In genomic region chr17:61185385-61185784, GRCh38 we compare ENCODE assay signal across 22 cellular contexts.
DNase-seq lines count a peak whose midpoint lies in the region; ATAC-seq and TF ChIP-seq lines count a peak whose summit lies in the region.
"Had no signal": no experiment of that assay in that cellular context is flagged by ENCODE, and none has a peak within 500 bp of the region (broad histone marks: within the 10 kb centered on the region; RNA-seq: fewer than 3 reads in every experiment).

No MANE protein-coding gene starts in this region.

- peak; percentile 52 for DNase-seq in SK-N-DZ (ENCODE audit: low spot score)
- peak; percentile 73 for DNase-seq in foreskin melanocyte
- no peak for DNase-seq in left cardiac atrium
- no peak for DNase-seq in GM10248 (ENCODE audit: extremely low spot score)
- DNase-seq in naive thymus-derived CD4-positive, alpha-beta T cell: no peak
- DNase-seq: 8988T; ACHN; BE2C; C1 segment of cervical spinal cord; CD4-positive, alpha-beta memory T cell; CD4-positive, CD25-positive, alpha-beta regulatory T cell; CD8-positive, alpha-beta memory T cell; COR-L47; DMS 273 treated with DMSO at 0.1 percent for 48 hours; DMS153; DMS53; DMS79; DND-41; EL; GDM1 had no signal

- CTCF ChIA-PET in GM10248 (lab: Yijun Ruan, JAX): interaction anchor here (1.0 kb wide), 1 partner anchor 14 kb away, joined by 3 read pairs; no protein-coding TSS in a partner anchor
- CTCF ChIA-PET in naive thymus-derived CD4-positive, alpha-beta T cell (lab: Charles Lee): no interaction called here

- peaks cover 0 to 10% (median 4%) of the 10 kb centered on the region in 7 donors for H3K4me1 Mint-ChIP-seq in naive thymus-derived CD4-positive, alpha-beta T cell
- H3K4me1 Mint-ChIP-seq: CD8-positive, alpha-beta memory T cell had no signal

- no peak overlapping the region for H3K27ac Mint-ChIP-seq in naive thymus-derived CD4-positive, alpha-beta T cell
- H3K27ac Mint-ChIP-seq: CD14-positive monocyte; CD4-positive, alpha-beta memory T cell; CD4-positive, CD25-positive, alpha-beta regulatory T cell had no signal

- ATAC-seq in left cardiac atrium: no peak
- ATAC-seq in naive thymus-derived CD4-positive, alpha-beta T cell: no peak

- H3K27me3 Mint-ChIP-seq in naive thymus-derived CD4-positive, alpha-beta T cell: peaks cover 0 to 14% (median 0%) of the 10 kb centered on the region in 5 donors
- H3K27me3 Mint-ChIP-seq: CD4-positive, alpha-beta memory T cell had no signal

- peaks cover 0 to 10% (median 4%) of the 10 kb centered on the region in 5 donors for H3K36me3 Mint-ChIP-seq in naive thymus-derived CD4-positive, alpha-beta T cell
- H3K36me3 Mint-ChIP-seq: CD14-positive monocyte; CD4-positive, CD25-positive, alpha-beta regulatory T cell had no signal

- H3K36me3 ChIP-seq in naive thymus-derived CD4-positive, alpha-beta T cell (ENCODE audit: control insufficient read depth in 2 of 3, insufficient read depth in 3 of 3, low read length in 3 of 3): no peaks in the 10 kb centered on the region
- H3K36me3 ChIP-seq: BE2C, BLaER1 had no signal

- H3K4me3 ChIP-seq in naive thymus-derived CD4-positive, alpha-beta T cell (ENCODE audit: low read length): no peak overlapping the region
- H3K4me3 ChIP-seq: BLaER1 had no signal

- H3K27ac ChIP-seq in naive thymus-derived CD4-positive, alpha-beta T cell (ENCODE audit: low read depth, low read length): no peak overlapping the region
- H3K27ac ChIP-seq: BLaER1 had no signal

- H3K9me3 ChIP-seq in naive thymus-derived CD4-positive, alpha-beta T cell (ENCODE audit: control insufficient read depth in 2 of 3, low read length in 3 of 3): no peaks in the 10 kb centered on the region
- H3K9me3 ChIP-seq: BE2C had no signal

- no peak for TF ChIP-seq CTCF in GM10248 (IDR thresholded peaks at IDR 0.05; ENCODE audit: control extremely low read depth, extremely low read depth, low read depth, missing control alignments)

- peaks cover 0 to 5% (median 0%) of the 10 kb centered on the region in 11 donors for H3K9me3 Mint-ChIP-seq in naive thymus-derived CD4-positive, alpha-beta T cell
- H3K9me3 Mint-ChIP-seq: CD4-positive, alpha-beta memory T cell had no signal

- intact Hi-C loops in left cardiac atrium (cut with DNase I): no loop called here
- intact Hi-C loops in naive thymus-derived CD4-positive, alpha-beta T cell (cut with micrococcal nuclease): no loop called here

- H3K4me3 Mint-ChIP-seq in naive thymus-derived CD4-positive, alpha-beta T cell: no peak overlapping the region
- H3K4me3 Mint-ChIP-seq: CD14-positive monocyte; CD4-positive, alpha-beta memory T cell; CD4-positive, CD25-positive, alpha-beta regulatory T cell; CD8-positive, alpha-beta memory T cell had no signal

- POLR2A ChIA-PET in GM10248 (lab: Yijun Ruan, JAX): no interaction called here
- POLR2A ChIA-PET in naive thymus-derived CD4-positive, alpha-beta T cell (lab: Charles Lee): interaction anchor here (1.6 kb wide), 1 partner anchor 12 kb away, joined by 3 read pairs; no protein-coding TSS in a partner anchor

- no peaks in the 10 kb centered on the region for H3K27me3 ChIP-seq in naive thymus-derived CD4-positive, alpha-beta T cell (ENCODE audit: control insufficient read depth in 2 of 2, insufficient read depth in 2 of 2, low read length in 2 of 2)
- H3K27me3 ChIP-seq: BE2C, BLaER1 had no signal

- no peaks in the 10 kb centered on the region for H3K4me1 ChIP-seq in naive thymus-derived CD4-positive, alpha-beta T cell (ENCODE audit: control insufficient read depth in 2 of 2, insufficient read depth in 2 of 2, low read length in 2 of 2)
- H3K4me1 ChIP-seq: BLaER1 had no signal

Comparison
In these comparisons a context has a peak if more than half of its experiments do, and no peak if none do; other contexts are left out.
1. DNase-seq: peak in SK-N-DZ (single experiment) and foreskin melanocyte (single experiment); none in left cardiac atrium (single experiment), GM10248 (single experiment) and naive thymus-derived CD4-positive, alpha-beta T cell (0 of 9).